Comparison of ENCODE assay signal across 8 cellular contexts in the genomic region with DNA sequence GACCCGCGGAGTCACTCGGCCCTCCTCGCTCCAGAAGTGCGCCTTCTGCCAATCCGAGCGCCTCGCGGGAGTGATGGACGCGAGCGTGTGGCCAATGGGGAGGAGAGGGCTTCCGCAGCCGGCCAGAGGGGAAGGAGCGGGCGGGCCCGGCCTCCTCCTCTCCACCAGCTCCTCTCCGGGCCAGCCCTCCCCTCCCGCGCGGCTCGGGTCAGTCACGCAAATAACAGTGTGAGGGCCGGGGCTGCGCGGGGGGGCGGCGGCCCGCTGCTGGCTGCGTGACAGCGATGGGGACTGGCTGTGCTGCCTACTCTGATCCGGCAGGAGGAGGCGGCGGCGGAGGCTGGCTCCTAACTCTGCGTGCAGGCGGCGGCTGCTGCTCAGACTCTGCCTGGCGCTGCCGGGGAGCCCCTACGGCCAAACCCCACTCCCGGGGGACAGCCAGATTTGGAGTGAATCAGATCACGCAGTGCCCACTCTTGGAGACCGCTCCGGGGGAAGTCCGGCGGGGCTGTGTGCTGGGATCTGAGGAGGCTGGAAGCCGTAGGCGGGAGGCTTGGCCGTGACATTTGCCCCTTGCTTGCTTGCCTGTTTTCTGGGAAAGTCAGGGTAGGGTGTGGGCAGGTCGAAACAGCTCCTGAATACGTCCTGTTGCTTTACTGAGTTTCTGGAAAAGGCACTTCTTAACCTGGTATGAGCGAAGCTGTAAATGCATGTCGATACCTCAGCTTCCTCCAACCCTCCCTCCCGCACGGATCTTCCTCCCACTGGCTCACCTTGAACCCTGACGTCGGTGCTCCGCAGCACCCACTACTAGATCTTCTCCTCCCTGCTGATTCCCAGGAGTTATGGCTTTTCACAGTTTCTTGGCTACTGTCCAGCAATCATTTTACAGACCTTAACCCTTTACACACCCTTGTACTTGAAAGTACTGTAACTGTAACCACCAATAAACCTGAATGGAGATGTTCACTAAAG.
DNase-seq lines count a peak whose midpoint lies in the region; ATAC-seq and TF ChIP-seq lines count a peak whose summit lies in the region.

No MANE protein-coding gene starts in this region.

- no peaks in the 10 kb centered on the region for H3K27me3 Mint-ChIP-seq in activated T-cell treated with anti-CD3 and anti-CD28 coated beads, Interleukin-2, amount 50 U/mL, for 4 hours (ENCODE audit: low read depth)
- H3K27me3 Mint-ChIP-seq in IgD-negative memory B cell, result no peaks in the 10 kb centered on the region

- H3K9me3 Mint-ChIP-seq in activated T-cell treated with anti-CD3 and anti-CD28 coated beads, Interleukin-2, amount 50 U/mL, for 4 hours, result no peaks in the 10 kb centered on the region
- H3K9me3 Mint-ChIP-seq in IgD-negative memory B cell, result no peaks in the 10 kb centered on the region

- peak overlapping the region; percentile 57 to 99 (median 88) for H3K27ac Mint-ChIP-seq in IgD-negative memory B cell

- no peaks in the 10 kb centered on the region for H3K36me3 Mint-ChIP-seq in activated T-cell treated with anti-CD3 and anti-CD28 coated beads, Interleukin-2, amount 50 U/mL, for 4 hours (ENCODE audit: insufficient read depth)
- H3K36me3 Mint-ChIP-seq in IgD-negative memory B cell, result peaks cover 3% of the 10 kb centered on the region

- peak; percentile 46 for TF ChIP-seq CTCF in cardiac fibroblast (IDR thresholded peaks at IDR 0.05; ENCODE audit: low read depth, low read length)

- peak; percentile 84 to 87 for ATAC-seq in activated T-cell treated with anti-CD3 and anti-CD28 coated beads, Interleukin-2, amount 50 U/mL, for 4 hours
- peak; percentile 82 for ATAC-seq in GM21723 (IDR thresholded peaks at IDR 0.05; ENCODE audit: unreplicated experiment)

- peak overlapping the region; percentile 83 to 100 (median 96) for H3K27ac ChIP-seq in skin epidermis

- peaks cover 22% of the 10 kb centered on the region for H3K4me1 Mint-ChIP-seq in activated T-cell treated with anti-CD3 and anti-CD28 coated beads, Interleukin-2, amount 50 U/mL, for 4 hours (ENCODE audit: low read depth)
- H3K4me1 Mint-ChIP-seq in IgD-negative memory B cell, result peaks cover 15 to 21% (median 19%) of the 10 kb centered on the region in 3 donors

- H3K4me3 Mint-ChIP-seq in activated T-cell treated with anti-CD3 and anti-CD28 coated beads, Interleukin-2, amount 50 U/mL, for 4 hours, result peak overlapping the region; percentile 93
- peak overlapping the region; percentile 79 to 99 (median 98) for H3K4me3 Mint-ChIP-seq in IgD-negative memory B cell

- TF ChIP-seq POLR2A in Raji (IDR thresholded peaks at IDR 0.05; ENCODE audit: insufficient read depth, low read depth, low read length), result peak; percentile 61; the same call in 1 of the 2 replicates

- DNase-seq in activated T-cell treated with anti-CD3 and anti-CD28 coated beads, Interleukin-2, amount 50 U/mL, for 4 hours, result peak; percentile 15
- DNase-seq in activated T-cell treated with anti-CD3 and anti-CD28 coated beads, Interleukin-2, amount 50 U/mL, for 1 hour, result no peak
- DNase-seq in cardiac fibroblast (ENCODE audit: low read depth in 2 of 2) (peak; percentile 61 to 70), inferior parietal cortex (ENCODE audit: extremely low spot score) (peak; percentile 98)

- H3K4me3 ChIP-seq in cardiac fibroblast (replicated peaks in 1 of 2; ENCODE audit: low read depth in 2 of 2, low read length in 2 of 2) (peak overlapping the region; percentile 66 to 70), skin epidermis (peak overlapping the region; percentile 50 to 77 (median 57))
